In the genomic region with DNA sequence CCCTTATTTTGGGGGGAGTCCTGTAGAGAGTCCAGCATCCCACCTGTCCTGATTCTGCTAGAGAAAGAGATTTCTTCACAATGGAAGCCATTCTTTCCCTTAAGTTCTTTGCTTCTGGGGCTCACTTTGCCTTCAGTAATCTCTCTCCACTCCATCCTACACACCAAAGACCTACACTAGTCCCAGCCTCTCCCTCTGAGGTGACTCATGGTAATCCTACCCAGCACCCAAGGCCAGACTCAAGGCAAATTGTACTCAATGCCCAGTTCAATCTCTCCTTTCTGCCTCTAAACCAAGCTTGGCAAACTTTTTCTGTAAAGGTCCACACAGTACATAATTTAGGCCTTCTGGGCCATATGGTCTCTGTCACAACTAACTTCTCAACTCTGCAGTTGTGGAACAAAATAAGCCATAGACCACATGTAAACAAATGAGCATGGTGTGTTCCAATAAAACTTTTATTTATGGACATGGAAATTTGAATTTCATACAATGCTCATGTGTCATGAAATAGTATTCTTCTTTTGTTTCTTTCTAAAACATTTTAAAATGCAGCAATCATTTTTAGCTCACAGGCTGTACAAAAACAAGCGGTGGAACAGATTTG, we compare ENCODE assay signal across 29 cellular contexts.
DNase-seq lines count a peak whose midpoint lies in the region; ATAC-seq and TF ChIP-seq lines count a peak whose summit lies in the region.
"Had no signal": no experiment of that assay in that cellular context is flagged by ENCODE, and none has a peak within 500 bp of the region (broad histone marks: within the 10 kb centered on the region; RNA-seq: fewer than 3 reads in every experiment).

No MANE protein-coding gene starts in this region.

- no peak for TF ChIP-seq CTCF in coronary artery (IDR thresholded peaks at IDR 0.05)
- no peak for TF ChIP-seq CTCF in mucosa of descending colon (IDR thresholded peaks at IDR 0.05)
- TF ChIP-seq CTCF in uterus (IDR thresholded peaks at IDR 0.05) = no peak

- H3K27me3 ChIP-seq in MG63 (no peaks in the 10 kb centered on the region), uterus (no peaks in the 10 kb centered on the region)
- H3K27me3 ChIP-seq: ascending aorta; BLaER1 treated with 17β-estradiol and CSF1 and Interleukin-3, amounts not matched to agents 10 nM and 100 nM; esophagus squamous epithelium; neural progenitor cell; SJCRH30; tibial artery had no signal

- H3K27ac ChIP-seq in coronary artery = peak overlapping the region; percentile 50 to 60
- peak overlapping the region; percentile 40 to 58 for H3K27ac ChIP-seq in uterus
- H3K27ac ChIP-seq: ascending aorta, cardiac muscle cell, gastroesophageal sphincter, neural progenitor cell, SJCRH30, tibial artery had no signal

- no peaks in the 10 kb centered on the region for H3K36me3 ChIP-seq in MG63
- H3K36me3 ChIP-seq in mucosa of descending colon (ENCODE audit: low read depth) = no peaks in the 10 kb centered on the region
- no peaks in the 10 kb centered on the region for H3K36me3 ChIP-seq in uterus
- H3K36me3 ChIP-seq: ascending aorta; BLaER1 treated with 17β-estradiol and CSF1 and Interleukin-3, amounts not matched to agents 10 nM and 100 nM; cardiac muscle cell; esophagus squamous epithelium; gastroesophageal sphincter; neural progenitor cell; SJCRH30; tibial artery had no signal

- DNase-seq in MG63 (peak; percentile 41), coronary artery (ENCODE audit: low spot score) (peak; percentile 36), mucosa of descending colon (no peak), uterus (no peak), HK-2 (ENCODE audit: unreplicated experiment) (no peak)
- DNase-seq: activated CD4-positive, alpha-beta T cell treated with anti-CD3 and anti-CD28 coated beads, Interleukin-2, amount 50 U/mL, for 1 hour; activated gamma-delta T cell treated with Interleukin-2 at 50 U/mL for 16 hours; activated naive CD8-positive, alpha-beta T cell treated with anti-CD3 and anti-CD28 coated beads, Interleukin-2, amount 10 ng/mL, durations not matched to agents 7 days and 5 days; activated T-cell treated with anti-CD3 and anti-CD28 coated beads, Interleukin-2, amount 50 U/mL, for 4 hours; cortex of kidney; DMS153; esophagus squamous epithelium; HCEC 1CT; Karpas-422; NCI-H446 treated with DMSO at 0.1 percent for 48 hours; NCI-H774; right cardiac atrium; SW 1271; T1000; tibial artery had no signal

- H3K4me3 ChIP-seq in MG63 (no peak overlapping the region), coronary artery (no peak overlapping the region), mucosa of descending colon (no peak overlapping the region), uterus (no peak overlapping the region)
- H3K4me3 ChIP-seq: ascending aorta; BLaER1 treated with 17β-estradiol and CSF1 and Interleukin-3, amounts not matched to agents 10 nM and 100 nM; cardiac muscle cell; esophagus squamous epithelium; gastroesophageal sphincter; neural progenitor cell; SJCRH30; tibial artery had no signal

- peak; percentile 8 for ATAC-seq in mucosa of descending colon
- no peak for ATAC-seq in HG02588 (IDR thresholded peaks at IDR 0.05; ENCODE audit: unreplicated experiment)
- ATAC-seq in GM18519 (IDR thresholded peaks at IDR 0.05; ENCODE audit: low FRiP score, unreplicated experiment) = no peak
- ATAC-seq: gastroesophageal sphincter, HepG2, right cardiac atrium had no signal

- H3K9me3 ChIP-seq in MG63 (no peaks in the 10 kb centered on the region), mucosa of descending colon (no peaks in the 10 kb centered on the region), uterus (no peaks in the 10 kb centered on the region)
- H3K9me3 ChIP-seq: ascending aorta, esophagus squamous epithelium, gastroesophageal sphincter, SJCRH30, tibial artery had no signal

- TF ChIP-seq POLR2A in uterus (IDR thresholded peaks at IDR 0.05) = no peak

- intact Hi-C loops in mucosa of descending colon (cut with DNase I, micrococcal nuclease) = no loop called here
- intact Hi-C loops in uterus (cut with DNase I; ENCODE audit: low total_unique reads) = no loop called here

- no peaks in the 10 kb centered on the region for H3K4me1 ChIP-seq in mucosa of descending colon (ENCODE audit: low read depth)
- no peaks in the 10 kb centered on the region for H3K4me1 ChIP-seq in uterus
- H3K4me1 ChIP-seq: ascending aorta, esophagus squamous epithelium, gastroesophageal sphincter, tibial artery had no signal

Comparison
In these comparisons a context has a peak if more than half of its experiments do, and no peak if none do; other contexts are left out.
1. DNase-seq: peak in MG63 (single experiment) and coronary artery (single experiment); none in mucosa of descending colon (0 of 3), uterus (0 of 2) and HK-2 (single experiment).